1 cellular context compared by ENCODE assay signal in genomic region chr22:37608477-37609239, GRCh38.
TF ChIP-seq lines count a peak whose summit lies in the region.

Gene GGA1, plus strand, starts transcription at chr22:37608834. Its CDS starts 27 bp downstream, at chr22:37608861.

TF ChIP-seq in GM12878, 131 proteins besides CTCF, POLR2A, EP300 and RAD21 (continued from another document and continues in another):
- peak; percentile 81 for TF ChIP-seq NKRF (conservative IDR thresholded peaks at IDR 0.05)
- no peak for TF ChIP-seq ZNF592 (IDR thresholded peaks at IDR 0.05)
- TF ChIP-seq MTA2 (IDR thresholded peaks at IDR 0.05; ENCODE audit: low read depth): peak; percentile 25; the same call in 1 of the 2 replicates
- TF ChIP-seq SPI1 (IDR thresholded peaks at IDR 0.05; ENCODE audit: borderline replicate concordance, insufficient read depth, low read depth, low read length): peak; percentile 85
- TF ChIP-seq NFYA (IDR thresholded peaks at IDR 0.05; ENCODE audit: borderline replicate concordance, low read depth, low read length): no peak
- TF ChIP-seq ZBTB4 (CRISPR knock-in tag; IDR thresholded peaks at IDR 0.05): no peak
- peak; percentile 99 for TF ChIP-seq IKZF1 (conservative IDR thresholded peaks at IDR 0.05)
- TF ChIP-seq MEF2A (IDR thresholded peaks at IDR 0.05; ENCODE audit: insufficient read depth, low read depth, low read length): 0 out of 2 replicates have a peak, but pooled peaks have one; percentile 64
- peak; percentile 88 for TF ChIP-seq ATF7 (IDR thresholded peaks at IDR 0.05; ENCODE audit: low read depth)
- TF ChIP-seq CREM (IDR thresholded peaks at IDR 0.05; ENCODE audit: low read depth): peak; percentile 97
- TF ChIP-seq HDAC2 (IDR thresholded peaks at IDR 0.05): no peak
- TF ChIP-seq EGR1 (IDR thresholded peaks at IDR 0.05; ENCODE audit: borderline replicate concordance in 1 of 2, low read depth in 2 of 2, low read length in 2 of 2): peak; percentile 79 to 86
- TF ChIP-seq MYB (IDR thresholded peaks at IDR 0.05; ENCODE audit: borderline replicate concordance, low read depth, low read length): peak; percentile 55; the same call in 1 of the 2 replicates
- peak; percentile 57 for TF ChIP-seq TAF1 (IDR thresholded peaks at IDR 0.05; ENCODE audit: borderline replicate concordance, low read depth, low read length)
- no peak; the same call in 1 of the 2 replicates for TF ChIP-seq FOXM1 (IDR thresholded peaks at IDR 0.05; ENCODE audit: low read depth, low read length)
- TF ChIP-seq SIN3A (IDR thresholded peaks at IDR 0.05; ENCODE audit: low read depth, low read length): peak; percentile 94
- TF ChIP-seq TCF3 (IDR thresholded peaks at IDR 0.05; ENCODE audit: borderline replicate concordance, insufficient read depth, low read depth, low read length): peak; percentile 85; the same call in 1 of the 2 replicates
- peak; percentile 85 for TF ChIP-seq ELK1 (IDR thresholded peaks at IDR 0.05; ENCODE audit: low read depth, low read length)
- peak; percentile 68 for TF ChIP-seq TCF12 (IDR thresholded peaks at IDR 0.05; ENCODE audit: low read depth, low read length)
- TF ChIP-seq CBFB (IDR thresholded peaks at IDR 0.05; ENCODE audit: low read depth): peak; percentile 47; the same call in 1 of the 2 replicates
- TF ChIP-seq PML (IDR thresholded peaks at IDR 0.05; ENCODE audit: low read length): peak; percentile 83; the same call in 1 of the 2 replicates
- TF ChIP-seq EZH2 (IDR thresholded peaks at IDR 0.05; ENCODE audit: borderline replicate concordance, control insufficient read depth, low read depth, low read length): no peak
- TF ChIP-seq E2F8 (IDR thresholded peaks at IDR 0.05; ENCODE audit: low read depth, partially characterized antibody): peak; percentile 94
- TF ChIP-seq GABPA (IDR thresholded peaks at IDR 0.05; ENCODE audit: low read depth): peak; percentile 97
- peak; percentile 99 for TF ChIP-seq RELB (IDR thresholded peaks at IDR 0.05; ENCODE audit: low read depth)
- TF ChIP-seq PAX5 (IDR thresholded peaks at IDR 0.05; ENCODE audit: borderline replicate concordance, low read depth, low read length): peak; percentile 13; the same call in 1 of the 2 replicates
- TF ChIP-seq ZBTB33 (IDR thresholded peaks at IDR 0.05): no peak
- TF ChIP-seq STAT3 (IDR thresholded peaks at IDR 0.05; ENCODE audit: low read depth, low read length): no peak
- no peak for TF ChIP-seq SMAD5 (IDR thresholded peaks at IDR 0.05; ENCODE audit: low read depth)
- peak; percentile 65 for TF ChIP-seq RELA (IDR thresholded peaks at IDR 0.05; ENCODE audit: borderline replicate concordance, partially characterized antibody)
- 0 out of 2 replicates have a peak, but pooled peaks have one; percentile 2 for TF ChIP-seq ZNF384 (IDR thresholded peaks at IDR 0.05; ENCODE audit: borderline replicate concordance, low read depth, low read length)
- peak; percentile 40; the same call in 1 of the 2 replicates for TF ChIP-seq POLR2AphosphoS5 (IDR thresholded peaks at IDR 0.05; ENCODE audit: low read length)
- TF ChIP-seq ZZZ3 (IDR thresholded peaks at IDR 0.05; ENCODE audit: control insufficient read depth, insufficient read length, low read depth): no peak
- TF ChIP-seq MLLT1 (IDR thresholded peaks at IDR 0.05): peak; percentile 80
